Comparison of ENCODE assay signal across 1 cellular context in genomic region chr4:153514001-153514526, GRCh38.
TF ChIP-seq lines count a peak whose summit lies in the region.

No MANE protein-coding gene starts in this region.

TF ChIP-seq in GM23338, 12 proteins besides CTCF, POLR2A, EP300 and RAD21 (continued from another document):
- TF ChIP-seq ZNF462 (CRISPR knock-in tag; IDR thresholded peaks at IDR 0.05) = no peak
- no peak for TF ChIP-seq EZH2phosphoT487 (IDR thresholded peaks at IDR 0.05; ENCODE audit: unreplicated experiment)
- TF ChIP-seq EZH2 (IDR thresholded peaks at IDR 0.05; ENCODE audit: low read depth, unreplicated experiment) = no peak
- no peak for TF ChIP-seq POLR2AphosphoS5 (IDR thresholded peaks at IDR 0.05; ENCODE audit: low read depth)
- TF ChIP-seq CREB1 (CRISPR knock-in tag; IDR thresholded peaks at IDR 0.05; ENCODE audit: low read depth) = no peak
- no peak for TF ChIP-seq ETS1 (IDR thresholded peaks at IDR 0.05)
- TF ChIP-seq JUNB (IDR thresholded peaks at IDR 0.05; ENCODE audit: unreplicated experiment) = no peak
